In the genomic region with DNA sequence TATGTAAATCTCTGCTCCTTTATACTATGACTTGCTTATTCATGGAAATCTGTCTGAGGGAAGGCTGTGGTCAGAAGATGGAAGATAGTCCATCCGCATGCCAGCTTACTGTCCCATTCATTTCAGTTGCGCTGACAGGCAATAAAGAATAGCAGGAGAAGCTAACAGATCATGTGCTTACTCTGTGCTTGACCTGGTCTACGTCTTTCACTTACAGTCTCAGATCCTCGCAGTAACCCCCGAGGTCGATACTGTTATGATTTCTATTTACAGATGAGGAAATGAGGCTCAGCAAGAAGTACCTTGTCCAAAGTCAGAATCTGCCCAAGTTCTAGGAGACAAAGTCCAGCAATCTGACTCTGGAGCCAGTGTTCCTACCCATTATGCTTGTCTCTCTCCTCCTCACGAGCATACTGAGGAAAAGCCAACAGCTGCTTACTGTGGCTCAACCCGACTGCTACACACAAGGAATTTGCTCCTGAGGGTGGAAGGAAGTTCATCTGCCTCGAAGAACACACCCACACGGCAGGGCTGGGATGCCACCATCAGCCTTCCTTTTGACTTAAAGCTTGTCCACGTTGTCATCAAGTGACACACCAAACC, we compare ENCODE assay signal across 13 cellular contexts.
DNase-seq lines count a peak whose midpoint lies in the region; ATAC-seq and TF ChIP-seq lines count a peak whose summit lies in the region.
"Had no signal": no experiment of that assay in that cellular context is flagged by ENCODE, and none has a peak within 500 bp of the region (broad histone marks: within the 10 kb centered on the region; RNA-seq: fewer than 3 reads in every experiment).

No MANE protein-coding gene starts in this region.

- no peaks in the 10 kb centered on the region for H3K9me3 Mint-ChIP-seq in endothelial cell (ENCODE audit: unreplicated experiment)
- H3K9me3 Mint-ChIP-seq: nephron progenitor cell had no signal

- H3K4me3 ChIP-seq in Panc1 (ENCODE audit: low read depth in 2 of 2, low read length in 2 of 2) (peak overlapping the region in 1 of 2 experiments; percentile 33; a peak in 2 of 4 replicates), spleen (no peak overlapping the region)

- H3K4me1 ChIP-seq in Panc1 (ENCODE audit: control insufficient read depth, insufficient read depth, low read length) (peaks cover 5% of the 10 kb centered on the region), spleen (no peaks in the 10 kb centered on the region)

- TF ChIP-seq CTCF in Panc1 (IDR thresholded peaks at IDR 0.05) (no peak), omental fat pad (IDR thresholded peaks at IDR 0.05) (no peak), endothelial cell (IDR thresholded peaks at IDR 0.05; ENCODE audit: unreplicated experiment) (no peak), spleen (IDR thresholded peaks at IDR 0.05 in 8 of 11, conservative IDR thresholded peaks at IDR 0.05 in 3 of 11) (no peak)

- H3K27ac ChIP-seq in Panc1 (ENCODE audit: low read length), result no peak overlapping the region
- no peak overlapping the region for H3K27ac ChIP-seq in spleen

- H3K36me3 ChIP-seq in Panc1 (ENCODE audit: control insufficient read depth, insufficient read depth, low read length) (no peaks in the 10 kb centered on the region), spleen (no peaks in the 10 kb centered on the region)

- H3K9me3 ChIP-seq in Panc1 (ENCODE audit: control insufficient read depth, insufficient read depth, low read depth, low read length) (no peaks in the 10 kb centered on the region), spleen (no peaks in the 10 kb centered on the region)

- peak; percentile 38 for DNase-seq in ELR (ENCODE audit: low read depth)
- DNase-seq in Panc1 (ENCODE audit: low read depth, low spot score), result no peak
- DNase-seq in fibroblast of peridontal ligament (ENCODE audit: extremely low read depth), result peak; percentile 49
- DNase-seq in omental fat pad (ENCODE audit: low spot score), result no peak
- DNase-seq in endothelial cell (ENCODE audit: low spot score), result no peak
- no peak for DNase-seq in activated T-cell treated with anti-CD3 and anti-CD28 coated beads, Interleukin-2, amount 50 U/mL, for 48 hours
- DNase-seq in COR-L47 (lab: John Stamatoyannopoulos, UW), result no peak
- DNase-seq in spleen, result no peak
- DNase-seq: activated CD4-positive, CD25-positive, alpha-beta regulatory T cell; nephron progenitor cell; stimulated activated CD4-positive, alpha-beta T cell treated with anti-CD3 and anti-CD28 coated beads, Interleukin-15, amount 100 ng/mL, for 24 hours had no signal

- intact Hi-C loops in Panc1 (cut with micrococcal nuclease; ENCODE audit: unreplicated experiment) (no loop called here), spleen (cut with DNase I; ENCODE audit: low total_unique reads) (no loop called here)

- no peak overlapping the region for H3K4me3 Mint-ChIP-seq in endothelial cell (ENCODE audit: unreplicated experiment)
- H3K4me3 Mint-ChIP-seq: brain, nephron progenitor cell had no signal

- no peak for TF ChIP-seq POLR2A in spleen (IDR thresholded peaks at IDR 0.05)

- WGBS in spleen, 5 donors, result 45 to 59% (median 52%) methylated on average over 11 of the region's 11 CpGs

- in situ Hi-C loops in Panc1 (cut with HindIII; ENCODE audit: low pct_unique_long_range_greater_than_20kb, low sequenced_read_pairs), result no loop called here

- CTCF ChIA-PET in Panc1 (lab: Charles Lee), result no interaction called here

- no peaks in the 10 kb centered on the region for H3K36me3 Mint-ChIP-seq in endothelial cell (ENCODE audit: low read depth, unreplicated experiment)
- H3K36me3 Mint-ChIP-seq: brain had no signal

- H3K4me1 Mint-ChIP-seq in endothelial cell (ENCODE audit: unreplicated experiment), result no peaks in the 10 kb centered on the region
- H3K4me1 Mint-ChIP-seq: brain, nephron progenitor cell had no signal

- BruUV-seq in Panc1 (replicated peaks; lab: Mats Ljungman, UMichigan), result no TSS peak

- POLR2A ChIA-PET in Panc1 (lab: Charles Lee), result no interaction called here

- no peak overlapping the region for H3K27ac Mint-ChIP-seq in endothelial cell (ENCODE audit: unreplicated experiment)
- H3K27ac Mint-ChIP-seq: nephron progenitor cell had no signal

- peak; percentile 74 for ATAC-seq in Panc1
- ATAC-seq in omental fat pad (ENCODE audit: low FRiP score), result peak; percentile 63
- ATAC-seq: Right ventricle myocardium inferior had no signal

- peaks cover 1% of the 10 kb centered on the region for H3K27me3 Mint-ChIP-seq in endothelial cell (ENCODE audit: unreplicated experiment)

- no peaks in the 10 kb centered on the region; the same call in 1 of the 2 replicates for H3K27me3 ChIP-seq in Panc1 (ENCODE audit: control insufficient read depth, insufficient read depth, low read length)
- H3K27me3 ChIP-seq in spleen (replicated peaks in 1 of 7), result peaks cover 0 to 4% (median 0%) of the 10 kb centered on the region in 7 donors

Comparison
In these comparisons a context has a peak if more than half of its experiments do, and no peak if none do; other contexts are left out.
1. DNase-seq: peak in ELR (single experiment) and fibroblast of peridontal ligament (single experiment); none in Panc1 (single experiment), omental fat pad (single experiment), endothelial cell (single experiment), activated T-cell treated with anti-CD3 and anti-CD28 coated beads, Interleukin-2, amount 50 U/mL, for 48 hours (0 of 2), COR-L47 (single experiment) and spleen (single experiment).